In genomic region chr9:131273146-131273545, GRCh38 we compare ENCODE assay signal across 9 cellular contexts. TPM values are rescaled to one million over a fixed set of nuclear protein-coding genes. Genes with fewer than 3 reads are reported as not detected.
A peak's percentile ranks its signal among the peaks of the same experiment; 100 is the strongest.
DNase-seq lines count a peak whose midpoint lies in the region; ATAC-seq and TF ChIP-seq lines count a peak whose summit lies in the region.
"Had no signal": no experiment of that assay in that cellular context is flagged by ENCODE, and none has a peak within 500 bp of the region (broad histone marks: within the 10 kb centered on the region; RNA-seq: fewer than 3 reads in every experiment).

No MANE protein-coding gene starts in this region.

- no peaks in the 10 kb centered on the region for H3K27me3 Mint-ChIP-seq in activated T-helper 17 cell treated with anti-CD3 and anti-CD28 coated beads, Interleukin-2, amount 50 U/mL, for 72 hours

- WGBS in lung, 2 donors = 12 to 48% methylated on average over 15 of the region's 15 CpGs

- H3K36me3 Mint-ChIP-seq in activated T-helper 17 cell treated with anti-CD3 and anti-CD28 coated beads, Interleukin-2, amount 50 U/mL, for 72 hours (ENCODE audit: low read depth) = peaks cover 65% of the 10 kb centered on the region

- H3K27ac ChIP-seq in lung (ENCODE audit: low read depth in 1 of 2, low read length in 1 of 2) = peak overlapping the region; percentile 78 to 95

- ATAC-seq in activated T-helper 17 cell treated with anti-CD3 and anti-CD28 coated beads, Interleukin-2, amount 50 U/mL, for 72 hours (replicated peaks) = no peak
- no peak for ATAC-seq in lung (ENCODE audit: insufficient read depth, low FRiP score)

- no peaks in the 10 kb centered on the region for H3K36me3 ChIP-seq in lung (ENCODE audit: control insufficient read depth in 2 of 2, insufficient read depth in 2 of 2, low read length in 2 of 2)

- H3K4me3 Mint-ChIP-seq in activated T-helper 17 cell treated with anti-CD3 and anti-CD28 coated beads, Interleukin-2, amount 50 U/mL, for 72 hours = peak overlapping the region; percentile 94

- H3K9me3 Mint-ChIP-seq in activated T-helper 17 cell treated with anti-CD3 and anti-CD28 coated beads, Interleukin-2, amount 50 U/mL, for 72 hours = no peaks in the 10 kb centered on the region

- no peak for TF ChIP-seq CTCF in lung (IDR thresholded peaks at IDR 0.05; ENCODE audit: control extremely low read depth, extremely low read depth)

- H3K4me3 ChIP-seq in lung = no peak overlapping the region

- H3K4me1 ChIP-seq in lung (ENCODE audit: control insufficient read depth in 2 of 2, insufficient read depth in 2 of 2, low read length in 2 of 2) = peaks cover 13 to 14% of the 10 kb centered on the region in 2 donors

- H3K4me1 Mint-ChIP-seq in activated T-helper 17 cell treated with anti-CD3 and anti-CD28 coated beads, Interleukin-2, amount 50 U/mL, for 72 hours = peaks cover 20% of the 10 kb centered on the region

- no peaks in the 10 kb centered on the region for H3K27me3 ChIP-seq in lung (ENCODE audit: control insufficient read depth, insufficient read depth)

- no peaks in the 10 kb centered on the region for H3K9me3 ChIP-seq in lung (ENCODE audit: control insufficient read depth in 2 of 2, insufficient read depth in 1 of 2, low read length in 1 of 2)

- peak; percentile 53 for DNase-seq in stimulated activated CD4-positive, alpha-beta T cell treated with anti-CD3 and anti-CD28 coated beads, Interleukin-15, amount 100 ng/mL, for 24 hours
- DNase-seq in stimulated activated CD4-positive, alpha-beta T cell treated with anti-CD3 and anti-CD28 coated beads, Interleukin-1b, Interleukin-23, amount 100 ng/mL, for 48 hours = no peak
- DNase-seq in lung (ENCODE audit: low spot score) (no peak), GM03348 (ENCODE audit: low spot score) (no peak), amygdala (lab: John Stamatoyannopoulos, UW) (no peak), hepatic stellate cell (ENCODE audit: low spot score) (no peak), HPDE6-E6E7 (ENCODE audit: extremely low spot score) (no peak)
- DNase-seq: NCI-H1105 treated with DMSO at 0.1 percent for 48 hours had no signal

- peak overlapping the region; percentile 93 for H3K27ac Mint-ChIP-seq in activated T-helper 17 cell treated with anti-CD3 and anti-CD28 coated beads, Interleukin-2, amount 50 U/mL, for 72 hours

RNA-seq across cellular contexts. Expression of gene FAM78A, which starts 3.2 kb away (rescaled TPM):
- 10 to 100 TPM; 29.1 to 50.2 TPM for total RNA-seq in activated T-helper 17 cell treated with anti-CD3 and anti-CD28 coated beads, Interleukin-2, amount 50 U/mL, for 72 hours
- 10 to 100 TPM in 1 of 2 donors, 1 to 10 TPM in 1; 8.4 to 10.8 TPM for total RNA-seq in lung
- 1 to 10 TPM; 5.4 to 7.2 TPM for polyA plus RNA-seq in lung

RNA-seq across cellular contexts. Expression of gene PLPP7, which starts 16.4 kb away (rescaled TPM):
- total RNA-seq in activated T-helper 17 cell treated with anti-CD3 and anti-CD28 coated beads, Interleukin-2, amount 50 U/mL, for 72 hours = not detected
- total RNA-seq in lung = 1 to 10 TPM; 1.2 to 1.8 TPM
- under 1 TPM; 0.79 to 0.90 TPM for polyA plus RNA-seq in lung
